In genomic region chr7:136976504-136977251, GRCh38 we compare ENCODE assay signal across 24 cellular contexts.
DNase-seq lines count a peak whose midpoint lies in the region; ATAC-seq and TF ChIP-seq lines count a peak whose summit lies in the region.
"Had no signal": no experiment of that assay in that cellular context is flagged by ENCODE, and none has a peak within 500 bp of the region (broad histone marks: within the 10 kb centered on the region; RNA-seq: fewer than 3 reads in every experiment).

No MANE protein-coding gene starts in this region.

- H4K20me1 ChIP-seq in BLaER1 treated with 17β-estradiol and CSF1 and Interleukin-3, amounts not matched to agents 10 nM and 100 nM: no peaks in the 10 kb centered on the region
- no peaks in the 10 kb centered on the region; the same call in 1 of the 2 replicates for H4K20me1 ChIP-seq in IMR-90 (ENCODE audit: insufficient read depth, low read length)

- H3K56ac ChIP-seq in IMR-90 (ENCODE audit: extremely low read depth, insufficient read depth, low read length): no peak overlapping the region; the same call in 1 of the 2 replicates

- no peak overlapping the region for H3K9ac ChIP-seq in BLaER1 treated with 17β-estradiol and CSF1 and Interleukin-3, amounts not matched to agents 10 nM and 100 nM
- no peak overlapping the region for H3K9ac ChIP-seq in IMR-90 (ENCODE audit: low read depth, low read length)

- no CpG with 5 or more reads among the region's 2 CpGs for WGBS in IMR-90 (ENCODE audit: extremely low coverage in 2 of 2, insufficient read length in 1 of 2), 2 experiments

- H2BK15ac ChIP-seq in IMR-90 (ENCODE audit: low read depth, low read length): no peak overlapping the region

- TF ChIP-seq CTCF in IMR-90 (conservative IDR thresholded peaks at IDR 0.05; ENCODE audit: low read depth, low read length): no peak

- peaks cover 4% of the 10 kb centered on the region; the same call in 1 of the 2 replicates for H3K9me1 ChIP-seq in IMR-90 (ENCODE audit: insufficient read depth, low read length)

- intact Hi-C loops in IMR-90 (cut with micrococcal nuclease): loop anchor here (10.0 kb wide), 1 partner anchor 618 kb away; no protein-coding TSS in a partner anchor

- H4K5ac ChIP-seq in IMR-90 (ENCODE audit: low read depth, low read length): peak overlapping the region; percentile 68; the same call in 1 of the 2 replicates

- H4K91ac ChIP-seq in IMR-90 (ENCODE audit: insufficient read depth, low read depth, low read length): peak overlapping the region; percentile 26; the same call in 1 of the 2 replicates

- H3K27ac ChIP-seq in BLaER1 treated with 17β-estradiol and CSF1 and Interleukin-3, amounts not matched to agents 10 nM and 100 nM: no peak overlapping the region
- peak overlapping the region; percentile 80; the same call in 1 of the 2 replicates for H3K27ac ChIP-seq in IMR-90 (ENCODE audit: insufficient read depth, low read length)
- H3K27ac ChIP-seq: heart left ventricle, pancreas, spleen had no signal

- ATAC-seq in IMR-90 (ENCODE audit: low read depth): peak; percentile 78
- no peak for ATAC-seq in HG02870 (IDR thresholded peaks at IDR 0.05; ENCODE audit: unreplicated experiment)
- ATAC-seq: activated CD4-positive, alpha-beta T cell treated with anti-CD3 and anti-CD28 coated beads for 36 hours; activated T-cell treated with anti-CD3 and anti-CD28 coated beads, Interleukin-2, amount 50 U/mL, for 4 hours; heart left ventricle; natural killer cell treated with Interleukin-12 subunit alpha and Interleukin-12 subunit beta and Interleukin-15 and Interleukin-18, amount 100 ng/mL, for 72 hours; pancreas; stimulated activated memory B cell treated with anti-CD40 and anti-IgM and Interleukin-4, amounts not matched to agents 10 μg/mL and 1 μg/mL and 100 μg/mL, for 72 hours had no signal

- TF ChIP-seq RAD21 in IMR-90 (IDR thresholded peaks at IDR 0.05; ENCODE audit: low read length): no peak

- H3K36me3 ChIP-seq in BLaER1 treated with 17β-estradiol and CSF1 and Interleukin-3, amounts not matched to agents 10 nM and 100 nM: no peaks in the 10 kb centered on the region
- peaks cover 2% of the 10 kb centered on the region; the same call in 1 of the 2 replicates for H3K36me3 ChIP-seq in IMR-90 (ENCODE audit: control insufficient read depth, insufficient read depth, low read length)
- H3K36me3 ChIP-seq: heart left ventricle, pancreas, spleen had no signal

- peak overlapping the region; percentile 16; the same call in 1 of the 2 replicates for H3K18ac ChIP-seq in IMR-90 (ENCODE audit: low read depth, low read length)

- H3K4me1 ChIP-seq in BLaER1 treated with 17β-estradiol and CSF1 and Interleukin-3, amounts not matched to agents 10 nM and 100 nM: peaks cover 0 to 13% (median 9%) of the 10 kb centered on the region in 10 experiments; a peak in 11 of 20 replicates
- H3K4me1 ChIP-seq in IMR-90 (ENCODE audit: control insufficient read depth, insufficient read depth, low read length): peaks cover 6% of the 10 kb centered on the region
- H3K4me1 ChIP-seq: pancreas, spleen had no signal

- H2AK5ac ChIP-seq in IMR-90 (ENCODE audit: low read depth, low read length): no peak overlapping the region

- H3K27me3 ChIP-seq in BLaER1 treated with 17β-estradiol and CSF1 and Interleukin-3, amounts not matched to agents 10 nM and 100 nM: no peaks in the 10 kb centered on the region
- no peaks in the 10 kb centered on the region for H3K27me3 ChIP-seq in IMR-90 (ENCODE audit: control insufficient read depth, insufficient read depth, low read length)
- H3K27me3 ChIP-seq: heart left ventricle, pancreas, spleen had no signal

- peak overlapping the region in 1 of 2 experiments; percentile 31; a peak in 1 of 4 replicates for H4K8ac ChIP-seq in IMR-90 (ENCODE audit: low read depth in 2 of 2, low read length in 2 of 2)

- dilution Hi-C loops in IMR-90 (cut with HindIII; ENCODE audit: low sequenced_read_pairs, unreplicated experiment): no loop called here

- H2BK20ac ChIP-seq in IMR-90 (ENCODE audit: low read depth, low read length): 0 out of 2 replicates have a peak overlapping the region, but pooled peaks have one; percentile 9

- H3K4me3 ChIP-seq in BLaER1 treated with 17β-estradiol and CSF1 and Interleukin-3, amounts not matched to agents 10 nM and 100 nM: no peak overlapping the region
- no peak overlapping the region for H3K4me3 ChIP-seq in IMR-90 (ENCODE audit: insufficient read depth, low read depth, low read length)
- H3K4me3 ChIP-seq: heart left ventricle, pancreas, spleen had no signal

- no peak overlapping the region; the same call in 1 of the 2 replicates for H3K14ac ChIP-seq in IMR-90 (replicated peaks; ENCODE audit: low read depth, low read length)

- peaks cover 0 to 9% (median 7%) of the 10 kb centered on the region in 11 experiments; a peak in 6 of 22 replicates for H3K9me3 ChIP-seq in BLaER1 treated with 17β-estradiol and CSF1 and Interleukin-3, amounts not matched to agents 10 nM and 100 nM (replicated peaks in 1 of 11)
- H3K9me3 ChIP-seq in IMR-90 (ENCODE audit: control insufficient read depth, insufficient read depth, low read length): peaks cover 2% of the 10 kb centered on the region; the same call in 1 of the 2 replicates
- H3K9me3 ChIP-seq: pancreas had no signal

- peak; percentile 68 for DNase-seq in IMR-90
- DNase-seq in epidermal melanocyte (ENCODE audit: insufficient read length, low spot score): peak; percentile 22
- peak; percentile 5 for DNase-seq in left kidney (ENCODE audit: low read depth, low spot score)
- DNase-seq in SIG-M5 treated with dmso at 0.1 percent for 504 hours (lab: John Stamatoyannopoulos, UW; ENCODE audit: unreplicated experiment): no peak
- DNase-seq in NCI-H187 (lab: John Stamatoyannopoulos, UW): no peak
- DNase-seq: ACHN; activated CD4-positive, alpha-beta T cell treated with anti-CD3 and anti-CD28 coated beads for 36 hours; activated naive CD4-positive, alpha-beta T cell treated with Interleukin-2 at 50 U/mL for 16 hours; activated T-cell treated with anti-CD3 and anti-CD28 coated beads, Interleukin-2, amount 50 U/mL, for 4 hours; amygdala; cortex of kidney; GDM1; heart left ventricle; KBM-7; MM.1S; NCI-H1417 treated with DMSO at 0.1 percent for 48 hours; NCI-H526; pancreas; spleen; stimulated activated CD4-positive, alpha-beta T cell treated with anti-CD3 and anti-CD28 coated beads, Interleukin-2, amount 100 ng/mL, for 48 hours had no signal

- no peak overlapping the region for H2AK9ac ChIP-seq in IMR-90 (replicated peaks; ENCODE audit: low read depth, low read length, poor library complexity)

- peak overlapping the region; percentile 1 for H2BK5ac ChIP-seq in IMR-90 (ENCODE audit: low read depth, low read length, poor library complexity, severe bottlenecking)

- in situ Hi-C loops in IMR-90 (cut with MboI; ENCODE audit: low sequenced_read_pairs): no loop called here

- POLR2A ChIA-PET in IMR-90 (lab: Charles Lee; ENCODE audit: unreplicated experiment): no interaction called here

- H2BK120ac ChIP-seq in IMR-90 (ENCODE audit: low read depth, low read length): peak overlapping the region; percentile 21; the same call in 1 of the 2 replicates

- H3K23ac ChIP-seq in IMR-90 (ENCODE audit: low read depth, low read length): no peak overlapping the region

- peak overlapping the region in 10 of 11 experiments; percentile 4 to 51 (median 21); a peak in 10 of 22 replicates for H3K4me2 ChIP-seq in BLaER1 treated with 17β-estradiol and CSF1 and Interleukin-3, amounts not matched to agents 10 nM and 100 nM
- H3K4me2 ChIP-seq in IMR-90 (ENCODE audit: low read depth, low read length): no peak overlapping the region; the same call in 1 of the 2 replicates

- CTCF ChIA-PET in IMR-90 (lab: Yijun Ruan, JAX): interaction anchor here (0.8 kb wide), 1 partner anchor 24 kb away, joined by 3 read pairs; no protein-coding TSS in a partner anchor

- no peak overlapping the region for H2AFZ ChIP-seq in IMR-90 (replicated peaks; ENCODE audit: low read length, poor library complexity)

- no peak overlapping the region for H3K4ac ChIP-seq in IMR-90 (ENCODE audit: low read depth, low read length)

- peaks cover 10 to 27% of the 10 kb centered on the region in 2 experiments for H3K79me1 ChIP-seq in IMR-90 (ENCODE audit: low read depth in 1 of 2, low read length in 2 of 2)

- BruUV-seq in IMR-90 (replicated peaks; lab: Mats Ljungman, UMichigan): no TSS peak

- no peak for TF ChIP-seq POLR2A in IMR-90 (IDR thresholded peaks at IDR 0.05; ENCODE audit: low read depth, low read length)

TF ChIP-seq in IMR-90, 13 proteins besides CTCF, POLR2A, EP300 and RAD21:
- no peak for TF ChIP-seq RFX5 (IDR thresholded peaks at IDR 0.05; ENCODE audit: low read depth, low read length)
- no peak for TF ChIP-seq SMC3 (IDR thresholded peaks at IDR 0.05; ENCODE audit: low read depth, low read length)
- no peak for TF ChIP-seq ELK1 (IDR thresholded peaks at IDR 0.05; ENCODE audit: borderline replicate concordance, low read depth, low read length)
- TF ChIP-seq NFE2L2 (IDR thresholded peaks at IDR 0.05; ENCODE audit: low read depth, low read length): no peak
- TF ChIP-seq RCOR1 (IDR thresholded peaks at IDR 0.05; ENCODE audit: insufficient replicate concordance, low read length): no peak
- TF ChIP-seq CHD1 (IDR thresholded peaks at IDR 0.05; ENCODE audit: low read depth, low read length): no peak
- TF ChIP-seq BHLHE40 (IDR thresholded peaks at IDR 0.05; ENCODE audit: low read depth, low read length): no peak
- TF ChIP-seq MXI1 (IDR thresholded peaks at IDR 0.05; ENCODE audit: borderline replicate concordance, low read depth, low read length): no peak
- no peak for TF ChIP-seq MAZ (IDR thresholded peaks at IDR 0.05; ENCODE audit: borderline replicate concordance, low read depth, low read length)

Comparison
In these comparisons a context has a peak if more than half of its experiments do, and no peak if none do; other contexts are left out.
1. DNase-seq: peak in IMR-90 (single experiment), epidermal melanocyte (single experiment) and left kidney (single experiment); none in SIG-M5 treated with dmso at 0.1 percent for 504 hours (single experiment) and NCI-H187 (0 of 2).